Comparison of ENCODE assay signal across 9 cellular contexts in the genomic region with DNA sequence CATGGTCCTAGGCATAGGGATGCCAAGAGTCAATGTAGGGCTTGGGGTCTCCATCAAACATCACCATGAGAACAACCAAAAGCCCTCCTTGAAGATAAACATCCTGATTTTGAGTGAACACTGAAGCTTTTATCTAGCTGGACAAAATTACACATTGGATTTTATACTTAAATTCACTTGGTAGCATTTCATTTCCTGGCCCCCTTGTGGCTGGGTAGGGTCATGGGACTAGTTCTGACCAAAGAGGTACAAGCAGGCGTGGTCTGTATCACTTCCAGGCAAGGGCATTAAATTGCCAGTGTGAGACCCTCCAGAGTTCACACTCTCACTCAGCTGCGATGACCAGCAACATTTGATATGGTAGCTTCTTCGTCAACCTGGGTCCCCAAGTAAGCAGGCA.
DNase-seq lines count a peak whose midpoint lies in the region; ATAC-seq and TF ChIP-seq lines count a peak whose summit lies in the region.
"Had no signal": no experiment of that assay in that cellular context is flagged by ENCODE, and none has a peak within 500 bp of the region (broad histone marks: within the 10 kb centered on the region; RNA-seq: fewer than 3 reads in every experiment).

No MANE protein-coding gene starts in this region.

- H3K27ac ChIP-seq in stomach: no peak overlapping the region
- no peak overlapping the region for H3K27ac ChIP-seq in CD4-positive, alpha-beta memory T cell (ENCODE audit: low read depth, low read length)

- H3K36me3 ChIP-seq in stomach: no peaks in the 10 kb centered on the region
- no peaks in the 10 kb centered on the region for H3K36me3 ChIP-seq in CD4-positive, alpha-beta memory T cell (ENCODE audit: insufficient read depth, low read length)

- H3K27ac Mint-ChIP-seq in glutamatergic neuron (ENCODE audit: unreplicated experiment): no peak overlapping the region
- H3K27ac Mint-ChIP-seq in CD4-positive, alpha-beta memory T cell: no peak overlapping the region

- no peaks in the 10 kb centered on the region for H3K4me1 Mint-ChIP-seq in glutamatergic neuron (ENCODE audit: low read depth, unreplicated experiment)
- no peaks in the 10 kb centered on the region for H3K4me1 Mint-ChIP-seq in CD4-positive, alpha-beta memory T cell

- no peak for TF ChIP-seq EP300 in stomach (IDR thresholded peaks at IDR 0.05)

- no peaks in the 10 kb centered on the region for H3K27me3 Mint-ChIP-seq in glutamatergic neuron (ENCODE audit: unreplicated experiment)
- peaks cover 0 to 2% of the 10 kb centered on the region in 2 donors for H3K27me3 Mint-ChIP-seq in CD4-positive, alpha-beta memory T cell

- H3K27me3 ChIP-seq in stomach: no peaks in the 10 kb centered on the region
- no peaks in the 10 kb centered on the region for H3K27me3 ChIP-seq in CD4-positive, alpha-beta memory T cell (ENCODE audit: insufficient read depth, low read length)

- 84 to 87% (median 85%) methylated on average over 3 of the region's 3 CpGs for WGBS in stomach, 5 donors

- H3K9me3 ChIP-seq in stomach: peaks cover 0 to 5% (median 0%) of the 10 kb centered on the region in 4 donors
- no peaks in the 10 kb centered on the region for H3K9me3 ChIP-seq in CD4-positive, alpha-beta memory T cell (ENCODE audit: control insufficient read depth in 1 of 2, low read length in 2 of 2)

- TF ChIP-seq CTCF in glutamatergic neuron (IDR thresholded peaks at IDR 0.05; ENCODE audit: partially characterized antibody, unreplicated experiment) (peak; percentile 78), stomach (IDR thresholded peaks at IDR 0.05) (peak in 3 of 7 experiments; percentile 10 to 23 (median 23))

- ATAC-seq in GM21529 (IDR thresholded peaks at IDR 0.05; ENCODE audit: unreplicated experiment): peak; percentile 58

- no peaks in the 10 kb centered on the region for H3K9me3 Mint-ChIP-seq in glutamatergic neuron (ENCODE audit: unreplicated experiment)
- peaks cover 0 to 10% (median 4%) of the 10 kb centered on the region in 8 donors for H3K9me3 Mint-ChIP-seq in CD4-positive, alpha-beta memory T cell

- H3K4me3 ChIP-seq in stomach: no peak overlapping the region
- no peak overlapping the region for H3K4me3 ChIP-seq in CD4-positive, alpha-beta memory T cell (ENCODE audit: low read length in 2 of 2)

- DNase-seq in CD1c-positive myeloid dendritic cell (ENCODE audit: extremely low spot score) (peak; percentile 21), OCI-M1 (lab: John Stamatoyannopoulos, UW) (peak; percentile 4), glutamatergic neuron (peak; percentile 30), A172 (ENCODE audit: low spot score) (no peak), stomach (no peak)
- DNase-seq in activated effector memory CD4-positive, alpha-beta T cell treated with anti-CD3 and anti-CD28 coated beads, Interleukin-2, amount 50 U/mL, for 16 hours: no peak
- DNase-seq in CD4-positive, alpha-beta memory T cell: no peak
- DNase-seq: activated CD4-positive, CD25-positive, alpha-beta regulatory T cell treated with anti-CD3 and anti-CD28 coated beads, Interleukin-2, amount 50 U/mL, for 72 hours had no signal

- no peaks in the 10 kb centered on the region for H3K4me1 ChIP-seq in stomach
- H3K4me1 ChIP-seq in CD4-positive, alpha-beta memory T cell (ENCODE audit: insufficient read depth, low read length): no peaks in the 10 kb centered on the region

- intact Hi-C loops in stomach (cut with DNase I; ENCODE audit: low total_unique reads): no loop called here
- intact Hi-C loops in CD4-positive, alpha-beta memory T cell (cut with micrococcal nuclease): no loop called here

- CTCF ChIA-PET in CD4-positive, alpha-beta memory T cell (lab: Charles Lee; ENCODE audit: partially characterized antibody): interaction anchor here (1.1 to 1.2 kb wide), 2 partner anchors 21 to 35 kb away, joined by 3 read pairs; no protein-coding TSS in a partner anchor

- no peak for TF ChIP-seq POLR2A in stomach (IDR thresholded peaks at IDR 0.05)

- H3K36me3 Mint-ChIP-seq in glutamatergic neuron (ENCODE audit: unreplicated experiment): no peaks in the 10 kb centered on the region
- H3K36me3 Mint-ChIP-seq in CD4-positive, alpha-beta memory T cell: no peaks in the 10 kb centered on the region

- POLR2A ChIA-PET in CD4-positive, alpha-beta memory T cell (lab: Charles Lee; ENCODE audit: partially characterized antibody): no interaction called here

- no peak overlapping the region for H3K4me3 Mint-ChIP-seq in glutamatergic neuron (ENCODE audit: unreplicated experiment)
- no peak overlapping the region for H3K4me3 Mint-ChIP-seq in CD4-positive, alpha-beta memory T cell

Comparison
In these comparisons a context has a peak if more than half of its experiments do, and no peak if none do; other contexts are left out.
1. DNase-seq: peak in CD1c-positive myeloid dendritic cell (single experiment), OCI-M1 (single experiment) and glutamatergic neuron (single experiment); none in A172 (single experiment), activated effector memory CD4-positive, alpha-beta T cell treated with anti-CD3 and anti-CD28 coated beads, Interleukin-2, amount 50 U/mL, for 16 hours (single experiment), stomach (single experiment) and CD4-positive, alpha-beta memory T cell (0 of 5).